ENCODE assay signal across 14 cellular contexts in genomic region chr14:68284333-68284732, GRCh38.
DNase-seq lines count a peak whose midpoint lies in the region; ATAC-seq and TF ChIP-seq lines count a peak whose summit lies in the region.
"Had no signal": no experiment of that assay in that cellular context is flagged by ENCODE, and none has a peak within 500 bp of the region (broad histone marks: within the 10 kb centered on the region; RNA-seq: fewer than 3 reads in every experiment).

No MANE protein-coding gene starts in this region.

- no peaks in the 10 kb centered on the region for H3K27me3 ChIP-seq in CD8-positive, alpha-beta T cell (ENCODE audit: insufficient read depth, low read length)
- H3K27me3 ChIP-seq in Peyer's patch, result no peaks in the 10 kb centered on the region
- H3K27me3 ChIP-seq in spleen (replicated peaks in 1 of 7), result no peaks in the 10 kb centered on the region
- no peaks in the 10 kb centered on the region for H3K27me3 ChIP-seq in neural progenitor cell

- H3K9me3 ChIP-seq in CD8-positive, alpha-beta T cell (ENCODE audit: low read length), result no peaks in the 10 kb centered on the region
- H3K9me3 ChIP-seq in Peyer's patch (no peaks in the 10 kb centered on the region), spleen (no peaks in the 10 kb centered on the region), neural progenitor cell (ENCODE audit: low read depth) (no peaks in the 10 kb centered on the region)
- H3K9me3 ChIP-seq: Caco-2 had no signal

- CTCF ChIA-PET in CD8-positive, alpha-beta T cell (lab: Charles Lee), result interaction anchor here (0.7 to 3.4 kb wide), 10 partner anchors 24 to 531 kb away, joined by 3 to 40 read pairs (median 4); partner anchors contain the start of gene ZFP36L1

- H3K27ac Mint-ChIP-seq in CD8-positive, alpha-beta T cell, result peak overlapping the region; percentile 98
- H3K27ac Mint-ChIP-seq in neural progenitor cell, result no peak overlapping the region
- H3K27ac Mint-ChIP-seq: progenitor cell of endocrine pancreas had no signal

- H3K9ac ChIP-seq in neural progenitor cell, result no peak overlapping the region

- no peaks in the 10 kb centered on the region for H3F3A ChIP-seq in neural progenitor cell (ENCODE audit: low read depth)

- H3K4me1 Mint-ChIP-seq in CD8-positive, alpha-beta T cell (ENCODE audit: low read depth), result peaks cover 81% of the 10 kb centered on the region
- peaks cover 44% of the 10 kb centered on the region for H3K4me1 Mint-ChIP-seq in neural progenitor cell

- no peak for ATAC-seq in CD8-positive, alpha-beta T cell

- no peak overlapping the region for H3K27ac ChIP-seq in CD8-positive, alpha-beta T cell (ENCODE audit: low read depth, low read length)
- H3K27ac ChIP-seq in Peyer's patch, result peak overlapping the region; percentile 48 to 85 (median 61)
- peak overlapping the region; percentile 72 to 94 (median 86) for H3K27ac ChIP-seq in spleen
- no peak overlapping the region for H3K27ac ChIP-seq in neural progenitor cell

- no peaks in the 10 kb centered on the region for H3K36me3 ChIP-seq in CD8-positive, alpha-beta T cell (ENCODE audit: insufficient read depth, low read length)
- H3K36me3 ChIP-seq in Peyer's patch (no peaks in the 10 kb centered on the region), spleen (no peaks in the 10 kb centered on the region), neural progenitor cell (no peaks in the 10 kb centered on the region)

- H3K4me3 ChIP-seq in CD8-positive, alpha-beta T cell (ENCODE audit: low read depth, low read length), result no peak overlapping the region
- H3K4me3 ChIP-seq in Peyer's patch, result no peak overlapping the region
- no peak overlapping the region for H3K4me3 ChIP-seq in fibroblast of the aortic adventitia (ENCODE audit: low read depth, low read length)
- H3K4me3 ChIP-seq in spleen, result no peak overlapping the region
- no peak overlapping the region for H3K4me3 ChIP-seq in neural progenitor cell

- H3K27me3 Mint-ChIP-seq in CD8-positive, alpha-beta T cell (ENCODE audit: low read depth), result no peaks in the 10 kb centered on the region
- peaks cover 7% of the 10 kb centered on the region for H3K27me3 Mint-ChIP-seq in neural progenitor cell (ENCODE audit: insufficient read depth, low read depth)
- H3K27me3 Mint-ChIP-seq: progenitor cell of endocrine pancreas had no signal

- H3K9me3 Mint-ChIP-seq in CD8-positive, alpha-beta T cell, result peaks cover 2% of the 10 kb centered on the region
- no peaks in the 10 kb centered on the region for H3K9me3 Mint-ChIP-seq in neural progenitor cell

- TF ChIP-seq POLR2A in Peyer's patch (IDR thresholded peaks at IDR 0.05), result no peak
- TF ChIP-seq POLR2A in spleen (IDR thresholded peaks at IDR 0.05), result no peak

- TF ChIP-seq CTCF in CD8-positive, alpha-beta T cell (IDR thresholded peaks at IDR 0.05), result no peak
- TF ChIP-seq CTCF in Peyer's patch (IDR thresholded peaks at IDR 0.05) (no peak), fibroblast of the aortic adventitia (IDR thresholded peaks at IDR 0.05; ENCODE audit: insufficient read depth, low read length) (no peak), spleen (IDR thresholded peaks at IDR 0.05 in 8 of 11, conservative IDR thresholded peaks at IDR 0.05 in 3 of 11) (no peak), neural progenitor cell (IDR thresholded peaks at IDR 0.05) (no peak)

- POLR2A ChIA-PET in CD8-positive, alpha-beta T cell (lab: Charles Lee), result interaction anchor here (1.0 to 5.7 kb wide), 12 partner anchors 9 to 531 kb away, joined by 3 to 77 read pairs (median 6); partner anchors contain the start of gene ZFP36L1

- H3K4me2 ChIP-seq in neural progenitor cell, result no peak overlapping the region

- H3K36me3 Mint-ChIP-seq in CD8-positive, alpha-beta T cell, result no peaks in the 10 kb centered on the region
- no peaks in the 10 kb centered on the region for H3K36me3 Mint-ChIP-seq in neural progenitor cell

- no peaks in the 10 kb centered on the region for H3K79me2 ChIP-seq in neural progenitor cell (ENCODE audit: low read depth)

- H4K20me1 ChIP-seq in neural progenitor cell (ENCODE audit: low read depth), result no peaks in the 10 kb centered on the region

- H3K4me3 Mint-ChIP-seq in CD8-positive, alpha-beta T cell, result peak overlapping the region; percentile 62
- no peak overlapping the region for H3K4me3 Mint-ChIP-seq in neural progenitor cell

- peaks cover 71% of the 10 kb centered on the region for H3K4me1 ChIP-seq in CD8-positive, alpha-beta T cell (ENCODE audit: insufficient read depth, low read length)
- H3K4me1 ChIP-seq in Peyer's patch, result peaks cover 0 to 22% (median 12%) of the 10 kb centered on the region in 4 donors
- peaks cover 43 to 92% (median 66%) of the 10 kb centered on the region in 6 donors for H3K4me1 ChIP-seq in spleen
- H3K4me1 ChIP-seq in neural progenitor cell, result peaks cover 29% of the 10 kb centered on the region

- H2AFZ ChIP-seq in neural progenitor cell (replicated peaks), result no peak overlapping the region

- DNase-seq in CD8-positive, alpha-beta T cell, result no peak
- DNase-seq in Peyer's patch (no peak), fibroblast of the aortic adventitia (ENCODE audit: low read depth) (peak; percentile 86), spleen (no peak), HPDE6-E6E7 (ENCODE audit: extremely low spot score) (no peak), islet precursor cell (no peak), LoVo (ENCODE audit: low spot score) (no peak), neural progenitor cell (ENCODE audit: low spot score) (no peak)
- DNase-seq: Caco-2, left colon, MM.1S, NCI-H2227 treated with DMSO at 0.1 percent for 48 hours, RPMI8226 had no signal

- intact Hi-C loops in CD8-positive, alpha-beta T cell (cut with DNase I, micrococcal nuclease), result loop anchor here (5.0 to 10.0 kb wide), 6 partner anchors 120 to 500 kb away; no protein-coding TSS in a partner anchor
- intact Hi-C loops in spleen (cut with DNase I; ENCODE audit: low total_unique reads), result no loop called here

Comparison
In these comparisons a context has a peak if more than half of its experiments do, and no peak if none do; other contexts are left out.
1. H3K27ac ChIP-seq: peak in Peyer's patch (4 of 4) and spleen (8 of 8); none in CD8-positive, alpha-beta T cell (single experiment) and neural progenitor cell (single experiment).